In the genomic region with DNA sequence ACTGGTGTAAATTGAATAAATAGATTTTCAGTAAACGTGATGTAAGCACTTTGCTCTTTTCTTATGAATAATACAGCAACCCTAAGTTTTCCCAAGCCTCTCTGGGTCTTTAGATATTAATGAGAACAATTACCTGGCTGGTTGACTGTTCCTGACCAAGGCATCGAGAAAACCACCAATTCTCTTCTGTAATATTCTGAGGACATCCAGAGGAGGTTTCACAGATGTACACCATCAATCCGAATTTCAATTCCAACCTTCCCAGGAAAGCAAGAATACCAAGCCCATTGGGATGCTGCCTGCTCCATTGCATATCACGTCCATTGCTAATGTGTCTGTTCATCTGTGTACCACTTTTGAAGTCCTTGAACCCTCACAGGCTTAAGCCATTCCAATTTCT, we compare ENCODE assay signal across 30 cellular contexts.
"Had no signal": no experiment of that assay in that cellular context is flagged by ENCODE, and none has a peak within 500 bp of the region (broad histone marks: within the 10 kb centered on the region; RNA-seq: fewer than 3 reads in every experiment).

No MANE protein-coding gene starts in this region.

- H2AFZ ChIP-seq: PC-9 had no signal

- H3K4me3 ChIP-seq: MG63, PC-9, SJCRH30, SK-N-MC had no signal

- H3K9me3 ChIP-seq: SJCRH30 had no signal

- H3K36me3 ChIP-seq: MG63, SJCRH30 had no signal

- H3K27me3 ChIP-seq: MG63, SJCRH30 had no signal

- H3K4me1 ChIP-seq: SJCRH30 had no signal

- H3K4me2 ChIP-seq: PC-9 had no signal

- ATAC-seq: Panc1, SK-N-SH treated with all-trans-retinoic acid at 6 μM for 48 hours, T-cell had no signal

- H3K27ac ChIP-seq: PC-9, RWPE1, SJCRH30, SK-N-MC had no signal

- DNase-seq: Kasumi-1, MG63, NCI-H1048, NCI-H1092 treated with DMSO at 0.1 percent for 48 hours, NCI-H1105 treated with DMSO at 0.1 percent for 48 hours, NCI-H1417, NCI-H1436, NCI-H1694, NCI-H187, NCI-H1930, NCI-H2029 treated with DMSO at 0.1 percent for 48 hours, NCI-H2081 treated with DMSO at 0.1 percent for 48 hours, NCI-H2171 treated with DMSO at 0.1 percent for 48 hours, NCI-H2227 treated with DMSO at 0.1 percent for 48 hours, NCI-H345, NCI-H446, NCI-H510A treated with DMSO at 0.1 percent for 48 hours, NCI-H524 treated with DMSO at 0.1 percent for 48 hours, NCI-H526 treated with DMSO at 0.1 percent for 48 hours, NCI-H774, PC-9, SHP77, SIG-M5, SJCRH30, T-cell had no signal

- FAIRE-seq: RCC 7860 had no signal
